8 cellular contexts compared by ENCODE assay signal in the genomic region with DNA sequence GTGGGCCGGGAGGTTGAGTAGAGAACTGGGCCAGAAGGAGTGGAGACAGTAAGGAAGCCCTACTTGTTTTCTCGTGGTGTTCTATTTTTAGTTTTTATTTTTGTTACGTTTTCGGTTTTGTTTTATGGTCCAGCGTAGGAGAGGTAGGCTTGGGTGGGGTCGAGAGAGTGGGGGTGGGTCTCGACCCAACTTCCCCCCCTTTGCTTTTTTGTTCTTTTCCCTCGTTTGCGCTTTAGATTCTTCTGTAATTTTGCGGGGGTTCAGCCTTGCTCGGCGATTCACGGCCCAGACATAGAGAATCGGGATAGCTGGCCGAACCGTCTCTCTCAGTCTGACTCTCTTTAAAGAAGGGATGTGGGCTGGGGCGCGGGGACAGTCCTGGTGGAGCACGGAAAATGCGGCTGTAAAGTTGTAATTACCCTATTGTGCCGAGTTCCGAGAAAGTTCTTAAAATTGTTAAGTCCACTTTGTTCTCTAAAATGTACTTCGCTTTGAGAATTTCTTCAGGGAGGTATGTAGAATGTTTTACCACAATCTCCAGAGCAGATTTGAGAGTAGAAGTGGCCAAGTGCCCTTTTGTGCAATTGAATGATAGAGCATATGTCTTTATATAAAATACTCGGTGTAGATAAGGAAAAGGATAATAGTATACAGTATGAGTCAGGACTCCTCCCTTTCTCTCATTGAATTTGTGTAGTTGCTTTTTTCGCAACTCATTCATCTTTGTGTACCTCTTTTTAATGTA. TPM values are rescaled to one million over a fixed set of nuclear protein-coding genes. Genes with fewer than 3 reads are reported as not detected.
A peak's percentile ranks its signal among the peaks of the same experiment; 100 is the strongest.
DNase-seq lines count a peak whose midpoint lies in the region; ATAC-seq and TF ChIP-seq lines count a peak whose summit lies in the region.

No MANE protein-coding gene starts in this region.

- no peak overlapping the region for H3K14ac ChIP-seq in neuronal stem cell (ENCODE audit: low read length)

- H3K36me3 ChIP-seq in neuronal stem cell (replicated peaks in 1 of 2; ENCODE audit: control insufficient read depth in 2 of 2, insufficient read depth in 2 of 2, low read length in 2 of 2) = peaks cover 0 to 41% of the 10 kb centered on the region in 2 donors
- H3K36me3 ChIP-seq in upper lobe of left lung = no peaks in the 10 kb centered on the region

- H3K4me3 ChIP-seq in neuronal stem cell (ENCODE audit: low read length in 2 of 2) (peak overlapping the region; percentile 96 to 99), upper lobe of left lung (peak overlapping the region; percentile 49 to 83 (median 68))

- H3K9ac ChIP-seq in neuronal stem cell (ENCODE audit: low read depth, low read length, poor library complexity) = peak overlapping the region; percentile 100

- WGBS in neuronal stem cell (ENCODE audit: extremely low coverage in 2 of 2, insufficient read length in 2 of 2, insufficient replicate concordance in 1 of 2), 2 donors = no CpG with 5 or more reads among the region's 25 CpGs
- 1% methylated on average over 24 to 25 of the region's 25 CpGs for WGBS in upper lobe of left lung, 2 donors

- no peak overlapping the region for H2BK12ac ChIP-seq in neuronal stem cell (ENCODE audit: low read length)

- H2BK120ac ChIP-seq in neuronal stem cell (ENCODE audit: low read depth, low read length) = no peak overlapping the region

- peak overlapping the region; percentile 39 for H3K4me2 ChIP-seq in neuronal stem cell (ENCODE audit: insufficient read depth, low read length, poor library complexity, severe bottlenecking)

- TF ChIP-seq POLR2A in upper lobe of left lung (IDR thresholded peaks at IDR 0.05) = no peak

- H3K27me3 ChIP-seq in neuronal stem cell (ENCODE audit: control insufficient read depth in 3 of 3, insufficient read depth in 3 of 3, low read depth in 1 of 3, low read length in 3 of 3) = no peaks in the 10 kb centered on the region
- no peaks in the 10 kb centered on the region for H3K27me3 ChIP-seq in upper lobe of left lung

- no peak for TF ChIP-seq CTCF in upper lobe of left lung (IDR thresholded peaks at IDR 0.05)

- H3K23ac ChIP-seq in neuronal stem cell (ENCODE audit: low read depth, low read length, poor library complexity) = peak overlapping the region; percentile 99

- H3K4me1 ChIP-seq in neuronal stem cell (ENCODE audit: control insufficient read depth in 2 of 2, insufficient read depth in 1 of 2, low read depth in 1 of 2, low read length in 2 of 2) (peaks cover 0 to 12% of the 10 kb centered on the region in 2 donors), upper lobe of left lung (peaks cover 40 to 49% (median 42%) of the 10 kb centered on the region in 4 donors)

- H2AFZ ChIP-seq in neuronal stem cell (ENCODE audit: low read length) = peak overlapping the region; percentile 94

- no peak overlapping the region for H3K4ac ChIP-seq in neuronal stem cell (ENCODE audit: low read length)

- no peak overlapping the region for H4K8ac ChIP-seq in neuronal stem cell (ENCODE audit: low read depth, low read length)

- H3K27ac ChIP-seq in neuronal stem cell (replicated peaks; ENCODE audit: low read length) (peak overlapping the region; percentile 100), upper lobe of left lung (peak overlapping the region; percentile 96 to 100 (median 98))

- H3K18ac ChIP-seq in neuronal stem cell (ENCODE audit: low read length) = peak overlapping the region; percentile 55

- peak overlapping the region; percentile 87 for H2BK5ac ChIP-seq in neuronal stem cell (ENCODE audit: low read length)

- no peak overlapping the region for H4K91ac ChIP-seq in neuronal stem cell (ENCODE audit: low read depth, low read length, poor library complexity)

- no peaks in the 10 kb centered on the region for H3K79me1 ChIP-seq in neuronal stem cell (ENCODE audit: low read depth, low read length)

- H2AK5ac ChIP-seq in neuronal stem cell (ENCODE audit: low read depth, low read length) = no peak overlapping the region

- peak; percentile 13 for ATAC-seq in HG02885 (IDR thresholded peaks at IDR 0.05; ENCODE audit: poor library complexity, unreplicated experiment)
- ATAC-seq in upper lobe of left lung (ENCODE audit: low FRiP score in 2 of 2) = peak; percentile 12 to 18

- TF ChIP-seq EP300 in upper lobe of left lung (IDR thresholded peaks at IDR 0.05) = no peak

- H3K9me3 ChIP-seq in neuronal stem cell (replicated peaks in 1 of 2; ENCODE audit: control insufficient read depth in 2 of 2, insufficient read depth in 1 of 2, low read depth in 1 of 2, low read length in 2 of 2) (no peaks in the 10 kb centered on the region), upper lobe of left lung (no peaks in the 10 kb centered on the region)

- peak; percentile 35 for DNase-seq in NCI-H510A treated with DMSO at 0.1 percent for 48 hours (lab: John Stamatoyannopoulos, UW)
- no peak for DNase-seq in NCI-H510A (lab: John Stamatoyannopoulos, UW)
- DNase-seq in NCI-H774 (lab: John Stamatoyannopoulos, UW) = peak; percentile 4
- peak; percentile 75 for DNase-seq in activated effector memory CD4-positive, alpha-beta T cell treated with anti-CD3 and anti-CD28 coated beads, Interleukin-2, amount 50 U/mL, for 16 hours
- DNase-seq in germinal center (ENCODE audit: low spot score) = peak; percentile 30
- no peak for DNase-seq in neuronal stem cell (ENCODE audit: low spot score)
- peak; percentile 8 to 34 for DNase-seq in upper lobe of left lung

- H2BK15ac ChIP-seq in neuronal stem cell (ENCODE audit: low read length) = no peak overlapping the region

RNA-seq across cellular contexts. Expression of gene DMTF1, which starts 0.8 kb away (rescaled TPM):
- polyA plus RNA-seq in neuronal stem cell (2013, experiment 1 of 2) = 87.6 TPM
- polyA plus RNA-seq in neuronal stem cell (2013, experiment 2 of 2) = 85.8 TPM
- total RNA-seq in upper lobe of left lung = 100 to 1,000 TPM in 2 of 6 donors, 10 to 100 TPM in 4; 51.8 to 258 (median 77.7) TPM

Comparison
In these comparisons a context has a peak if more than half of its experiments do, and no peak if none do; other contexts are left out.
1. DNase-seq: peak in NCI-H510A treated with DMSO at 0.1 percent for 48 hours (single experiment), NCI-H774 (single experiment), activated effector memory CD4-positive, alpha-beta T cell treated with anti-CD3 and anti-CD28 coated beads, Interleukin-2, amount 50 U/mL, for 16 hours (single experiment), germinal center (single experiment) and upper lobe of left lung (2 of 2); none in NCI-H510A (single experiment) and neuronal stem cell (single experiment).